ENCODE assay signal across 8 cellular contexts in genomic region chr5:131252824-131253171, GRCh38.
DNase-seq lines count a peak whose midpoint lies in the region; ATAC-seq lines count a peak whose summit lies in the region.

No MANE protein-coding gene starts in this region.

- peak; percentile 62 for DNase-seq in NK-92 treated with Interleukin-12 subunit alpha and Interleukin-12 subunit beta, amount 100 ng/mL, for 24 hours (lab: John Stamatoyannopoulos, UW)
- no peak for DNase-seq in NK-92 (lab: John Stamatoyannopoulos, UW; ENCODE audit: unreplicated experiment)
- peak; percentile 68 to 75 for DNase-seq in activated CD4-positive, alpha-beta T cell treated with anti-CD3 and anti-CD28 coated beads for 4 hours
- peak; percentile 56 for DNase-seq in globus pallidus (ENCODE audit: low spot score)
- DNase-seq in stimulated activated CD8-positive, alpha-beta memory T cell treated with anti-CD3 and anti-CD28 coated beads, Interleukin-12 subunit alpha, Interleukin-12 subunit beta, amount 100 ng/mL, for 1 hour (ENCODE audit: low read depth), result peak; percentile 58
- no peak for DNase-seq in NCI-H82 treated with DMSO at 0.1 percent for 48 hours (lab: John Stamatoyannopoulos, UW; ENCODE audit: unreplicated experiment)
- no peak for DNase-seq in 8988T

- peak; percentile 86 for ATAC-seq in HG03442 (IDR thresholded peaks at IDR 0.05; ENCODE audit: unreplicated experiment)

Comparison
In these comparisons a context has a peak if more than half of its experiments do, and no peak if none do; other contexts are left out.
1. DNase-seq: peak in NK-92 treated with Interleukin-12 subunit alpha and Interleukin-12 subunit beta, amount 100 ng/mL, for 24 hours (single experiment), activated CD4-positive, alpha-beta T cell treated with anti-CD3 and anti-CD28 coated beads for 4 hours (2 of 2), globus pallidus (single experiment) and stimulated activated CD8-positive, alpha-beta memory T cell treated with anti-CD3 and anti-CD28 coated beads, Interleukin-12 subunit alpha, Interleukin-12 subunit beta, amount 100 ng/mL, for 1 hour (single experiment); none in NK-92 (single experiment), NCI-H82 treated with DMSO at 0.1 percent for 48 hours (single experiment) and 8988T (single experiment).